18 cellular contexts compared by ENCODE assay signal in genomic region chr9:4155224-4156026, GRCh38.
"Had no signal": no experiment of that assay in that cellular context is flagged by ENCODE, and none has a peak within 500 bp of the region (broad histone marks: within the 10 kb centered on the region; RNA-seq: fewer than 3 reads in every experiment).

No MANE protein-coding gene starts in this region.

- ATAC-seq: activated CD8-positive, alpha-beta T cell treated with anti-CD3 and anti-CD28 coated beads for 36 hours; activated T-cell treated with anti-CD3 and anti-CD28 coated beads, Interleukin-2, amount 50 U/mL, for 4 hours; left cardiac atrium; stimulated activated memory B cell treated with anti-CD40 and anti-IgM and Interleukin-4, amounts not matched to agents 10 μg/mL and 1 μg/mL and 100 μg/mL, for 72 hours had no signal

- H3K9me3 ChIP-seq: pancreas, uterus had no signal

- H3K27me3 Mint-ChIP-seq: activated B cell treated with CpG ODN at 0.5 μM for 24 hours; activated naive CD8-positive, alpha-beta T cell; brain; dendritic cell treated with granulocyte-macrophage colony-stimulating factor and Interleukin-4, amounts not matched to agents 40 ng/mL and 50 ng/mL, for 4 days; stimulated activated memory B cell treated with anti-CD40 and anti-IgM and Interleukin-4, amounts not matched to agents 10 μg/mL and 1 μg/mL and 100 μg/mL, for 72 hours had no signal

- H3K4me3 ChIP-seq: pancreas, uterus had no signal

- H3K27me3 ChIP-seq: pancreas, uterus had no signal

- H3K36me3 Mint-ChIP-seq: brain; naive B cell; stimulated activated memory B cell treated with anti-CD40 and anti-IgM and Interleukin-4, amounts not matched to agents 10 μg/mL and 1 μg/mL and 100 μg/mL, for 72 hours had no signal

- H3K27ac ChIP-seq: pancreas, uterus had no signal

- H3K4me1 ChIP-seq: uterus had no signal

- H3K4me3 Mint-ChIP-seq: activated B cell treated with CpG ODN at 0.5 μM for 24 hours; activated CD8-positive, alpha-beta T cell treated with anti-CD3 and anti-CD28 coated beads for 36 hours; activated naive CD8-positive, alpha-beta T cell; activated T-cell treated with anti-CD3 and anti-CD28 coated beads, Interleukin-2, amount 50 U/mL, for 4 hours; brain; dendritic cell treated with granulocyte-macrophage colony-stimulating factor and Interleukin-4, amounts not matched to agents 40 ng/mL and 50 ng/mL, for 4 days; naive B cell; stimulated activated memory B cell treated with anti-CD40 and anti-IgM and Interleukin-4, amounts not matched to agents 10 μg/mL and 1 μg/mL and 100 μg/mL, for 72 hours; T-helper 1 cell treated with Interleukin-12 subunit alpha and Interleukin-12 subunit beta and Interleukin-4 antibody, amounts not matched to agents 30 μg/mL and 1 μg/mL, for 36 hours had no signal

- DNase-seq: activated B cell treated with CpG ODN at 0.5 μM for 24 hours; activated CD4-positive, alpha-beta T cell treated with anti-CD3 and anti-CD28 coated beads for 48 hours; activated CD8-positive, alpha-beta T cell treated with anti-CD3 and anti-CD28 coated beads for 36 hours; activated gamma-delta T cell; activated T-cell treated with anti-CD3 and anti-CD28 coated beads, Interleukin-2, amount 50 U/mL, for 4 hours; amniotic stem cell; effector memory CD4-positive, alpha-beta T cell; foreskin melanocyte; head of caudate nucleus; left cardiac atrium; naive B cell; pancreas; uterus had no signal

- H3K27ac Mint-ChIP-seq: activated B cell treated with CpG ODN at 0.5 μM for 24 hours; activated CD8-positive, alpha-beta T cell treated with anti-CD3 and anti-CD28 coated beads for 36 hours; activated naive CD8-positive, alpha-beta T cell; dendritic cell treated with granulocyte-macrophage colony-stimulating factor and Interleukin-4, amounts not matched to agents 40 ng/mL and 50 ng/mL, for 4 days; naive B cell; stimulated activated memory B cell treated with anti-CD40 and anti-IgM and Interleukin-4, amounts not matched to agents 10 μg/mL and 1 μg/mL and 100 μg/mL, for 72 hours; T-helper 1 cell treated with Interleukin-12 subunit alpha and Interleukin-12 subunit beta and Interleukin-4 antibody, amounts not matched to agents 30 μg/mL and 1 μg/mL, for 36 hours had no signal

- H3K36me3 ChIP-seq: pancreas, uterus had no signal

- H3K4me1 Mint-ChIP-seq: activated B cell treated with CpG ODN at 0.5 μM for 24 hours; naive B cell; stimulated activated memory B cell treated with anti-CD40 and anti-IgM and Interleukin-4, amounts not matched to agents 10 μg/mL and 1 μg/mL and 100 μg/mL, for 72 hours had no signal
